Comparison of ENCODE assay signal across 8 cellular contexts in the genomic region with DNA sequence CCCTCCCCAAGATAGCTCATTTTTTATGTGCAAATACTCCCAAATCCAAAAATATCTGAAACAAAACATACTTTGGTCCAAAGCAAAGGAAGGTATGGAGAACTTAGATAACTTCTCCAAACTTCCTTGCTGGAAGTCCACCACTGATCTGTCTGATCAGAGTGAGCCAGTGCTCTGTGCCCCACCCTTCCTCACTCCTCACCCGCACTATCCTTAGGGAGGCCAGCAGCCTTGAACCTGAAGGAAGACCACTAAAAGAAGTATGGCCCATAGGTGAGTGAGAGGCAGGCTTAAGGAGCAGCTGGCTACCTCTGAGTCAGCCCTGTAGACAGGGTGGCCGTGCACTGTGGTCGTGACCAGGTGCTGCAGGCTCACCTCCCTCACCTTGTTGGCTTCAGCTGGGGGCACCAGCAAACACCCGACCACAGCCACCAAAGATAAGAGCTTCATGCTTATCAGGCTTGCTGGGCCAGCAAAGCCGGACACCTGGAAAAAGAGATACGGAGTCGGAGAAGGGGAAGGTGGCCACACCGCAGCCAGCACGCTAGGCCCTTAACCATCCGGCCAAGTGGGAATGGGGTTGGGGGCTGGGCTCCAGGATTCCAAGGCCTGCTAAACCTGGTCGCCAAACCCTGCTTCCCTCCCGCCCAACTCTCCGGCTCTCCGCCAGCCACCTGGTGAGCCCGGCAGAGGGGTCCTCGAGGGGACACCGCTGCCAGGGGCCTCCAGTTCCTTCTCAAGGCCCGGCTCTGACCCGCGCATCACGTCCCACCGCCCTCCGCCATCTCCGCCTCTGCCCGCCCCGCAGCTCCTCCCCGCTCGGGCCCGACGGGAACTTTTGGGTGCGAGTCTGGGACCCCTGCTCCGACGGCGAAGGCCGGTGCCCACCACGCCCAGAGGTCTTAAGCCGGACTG. TPM values are rescaled to one million over a fixed set of nuclear protein-coding genes. Genes with fewer than 3 reads are reported as not detected.
A peak's percentile ranks its signal among the peaks of the same experiment; 100 is the strongest.
DNase-seq lines count a peak whose midpoint lies in the region; ATAC-seq and TF ChIP-seq lines count a peak whose summit lies in the region.

No MANE protein-coding gene starts in this region.

- peak; percentile 77 for ATAC-seq in GM21515 (IDR thresholded peaks at IDR 0.05; ENCODE audit: unreplicated experiment)

- H3K27ac ChIP-seq in HL-60 (replicated peaks): peak overlapping the region; percentile 36
- peak overlapping the region; percentile 25 to 73 for H3K27ac ChIP-seq in prostate gland

- no peak for TF ChIP-seq POLR2A in prostate gland (IDR thresholded peaks at IDR 0.05)

- no peaks in the 10 kb centered on the region for H3K4me1 ChIP-seq in prostate gland (replicated peaks)

- H3K9me3 ChIP-seq in prostate gland: no peaks in the 10 kb centered on the region

- no peak for TF ChIP-seq CTCF in HL-60 (IDR thresholded peaks at IDR 0.05; ENCODE audit: insufficient read depth, low read length)
- no peak for TF ChIP-seq CTCF in foreskin fibroblast (IDR thresholded peaks at IDR 0.05; ENCODE audit: low read depth, low read length)
- TF ChIP-seq CTCF in prostate gland (IDR thresholded peaks at IDR 0.05): no peak

- WGBS in prostate gland: 2% methylated on average over 37 of the region's 37 CpGs

- DNase-seq in NCI-H82 (lab: John Stamatoyannopoulos, UW) (peak; percentile 82), NCI-H82 treated with DMSO at 0.1 percent for 48 hours (lab: John Stamatoyannopoulos, UW; ENCODE audit: unreplicated experiment) (no peak), HL-60 (ENCODE audit: low read depth in 1 of 2, low spot score in 1 of 2) (no peak), T1000 (lab: John Stamatoyannopoulos, UW) (peak; percentile 81), foreskin fibroblast (no peak), prostate gland (ENCODE audit: low spot score) (no peak), AG20443 (ENCODE audit: low spot score) (no peak)

- intact Hi-C loops in prostate gland (cut with DNase I): loop anchor here (2.0 kb wide), 1 partner anchor 17 kb away; no protein-coding TSS in a partner anchor

- H3K27me3 ChIP-seq in HL-60 (ENCODE audit: insufficient read depth, poor library complexity, severe bottlenecking): no peaks in the 10 kb centered on the region
- no peaks in the 10 kb centered on the region for H3K27me3 ChIP-seq in prostate gland (replicated peaks; ENCODE audit: insufficient read depth)

- H3K4me3 ChIP-seq in HL-60 (replicated peaks; ENCODE audit: insufficient read depth, low read length) (peak overlapping the region; percentile 72), foreskin fibroblast (ENCODE audit: low read depth in 1 of 2, low read length in 2 of 2) (peak overlapping the region; percentile 69 to 84), prostate gland (peak overlapping the region; percentile 59 to 89)

- peaks cover 0 to 6% of the 10 kb centered on the region in 2 donors for H3K36me3 ChIP-seq in prostate gland

RNA-seq across cellular contexts. Expression of gene TMEM9, which starts 0.5 kb away (rescaled TPM):
- total RNA-seq in prostate gland: 100 to 1,000 TPM; 131 to 164 TPM

RNA-seq across cellular contexts. Expression of gene ASCL5, which starts 26.7 kb away (rescaled TPM):
- total RNA-seq in prostate gland: not detected

RNA-seq across cellular contexts. Expression of gene IGFN1, which starts 36.9 kb away (rescaled TPM):
- total RNA-seq in prostate gland: 1 to 10 TPM; 2.0 to 6.7 TPM

RNA-seq across cellular contexts. Expression of gene CACNA1S, which starts 41.5 kb away (rescaled TPM):
- under 1 TPM in 1 of 2 donors, not detected in 1; 0.55 TPM for total RNA-seq in prostate gland

Comparison
In these comparisons a context has a peak if more than half of its experiments do, and no peak if none do; other contexts are left out.
1. DNase-seq: peak in NCI-H82 (single experiment) and T1000 (single experiment); none in NCI-H82 treated with DMSO at 0.1 percent for 48 hours (single experiment), HL-60 (0 of 2), foreskin fibroblast (0 of 2), prostate gland (single experiment) and AG20443 (single experiment).
2. Peak in every context shown above with its lines, with median percentiles within 50 percentile points of each other: H3K4me3 ChIP-seq.